Comparison of ENCODE assay signal across 12 cellular contexts in the genomic region with DNA sequence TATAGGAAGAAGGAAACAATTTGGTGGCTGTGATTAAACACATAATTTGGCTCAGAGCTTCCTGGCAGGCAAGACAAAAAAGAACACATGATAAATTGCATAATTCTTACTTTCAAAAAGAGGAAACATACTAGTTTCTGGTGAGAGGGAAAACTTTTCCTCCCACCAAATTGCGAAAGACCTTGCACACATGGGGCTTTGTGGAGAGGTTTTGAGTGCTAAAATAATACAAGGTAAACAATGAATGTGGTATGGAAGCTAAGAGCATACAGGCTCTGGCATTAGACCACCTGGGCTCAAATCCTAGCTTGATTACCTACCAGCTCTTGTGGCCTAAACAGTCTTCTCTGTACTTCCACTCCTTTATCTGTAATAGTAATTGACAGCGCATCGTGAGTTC.
DNase-seq lines count a peak whose midpoint lies in the region; ATAC-seq and TF ChIP-seq lines count a peak whose summit lies in the region.
"Had no signal": no experiment of that assay in that cellular context is flagged by ENCODE, and none has a peak within 500 bp of the region (broad histone marks: within the 10 kb centered on the region; RNA-seq: fewer than 3 reads in every experiment).

No MANE protein-coding gene starts in this region.

- H3K27me3 Mint-ChIP-seq in endodermal cell (ENCODE audit: insufficient read depth) = no peaks in the 10 kb centered on the region
- H3K27me3 Mint-ChIP-seq: B cell; stimulated activated naive CD8-positive, alpha-beta T cell treated with anti-CD3 and anti-CD28 coated beads, Interleukin-15, amount 100 ng/mL, for 72 hours had no signal

- H3K4me1 Mint-ChIP-seq in endodermal cell = peaks cover 48% of the 10 kb centered on the region

- no peaks in the 10 kb centered on the region for H3K9me3 Mint-ChIP-seq in endodermal cell
- H3K9me3 Mint-ChIP-seq: stimulated activated naive CD8-positive, alpha-beta T cell treated with anti-CD3 and anti-CD28 coated beads, Interleukin-15, amount 100 ng/mL, for 72 hours had no signal

- H3K36me3 Mint-ChIP-seq in endodermal cell (ENCODE audit: low read depth) = no peaks in the 10 kb centered on the region

- H3K36me3 ChIP-seq in MG63 (no peaks in the 10 kb centered on the region), endodermal cell (ENCODE audit: control insufficient read depth, insufficient read depth, low read length) (no peaks in the 10 kb centered on the region)

- no peak overlapping the region for H3K27ac Mint-ChIP-seq in endodermal cell
- H3K27ac Mint-ChIP-seq: B cell had no signal

- TF ChIP-seq CTCF in endodermal cell (conservative IDR thresholded peaks at IDR 0.05) = no peak

- ATAC-seq in GM18517 (IDR thresholded peaks at IDR 0.05; ENCODE audit: unreplicated experiment) = no peak
- ATAC-seq in HG03135 (IDR thresholded peaks at IDR 0.05; ENCODE audit: unreplicated experiment) = no peak
- ATAC-seq: stimulated activated naive CD8-positive, alpha-beta T cell treated with anti-CD3 and anti-CD28 coated beads, Interleukin-15, amount 100 ng/mL, for 72 hours had no signal

- no peaks in the 10 kb centered on the region for H3K27me3 ChIP-seq in MG63
- H3K27me3 ChIP-seq in endodermal cell (ENCODE audit: control insufficient read depth, insufficient read depth, low read length, poor library complexity, severe bottlenecking) = no peaks in the 10 kb centered on the region

- H3K4me3 ChIP-seq in MG63 (no peak overlapping the region), endodermal cell (ENCODE audit: low read length) (no peak overlapping the region)

- H3K4me1 ChIP-seq in endodermal cell (ENCODE audit: control insufficient read depth, insufficient read depth, low read length) = peaks cover 12% of the 10 kb centered on the region
- H3K4me1 ChIP-seq: parathyroid adenoma had no signal

- no peak overlapping the region for H3K27ac ChIP-seq in endodermal cell (ENCODE audit: low read depth, low read length)
- H3K27ac ChIP-seq: parathyroid adenoma had no signal

- peaks cover 14% of the 10 kb centered on the region for H3K9me3 ChIP-seq in MG63
- no peaks in the 10 kb centered on the region for H3K9me3 ChIP-seq in endodermal cell (ENCODE audit: control insufficient read depth, low read length)

- H3K4me3 Mint-ChIP-seq in endodermal cell = no peak overlapping the region
- H3K4me3 Mint-ChIP-seq: B cell; stimulated activated naive CD8-positive, alpha-beta T cell treated with anti-CD3 and anti-CD28 coated beads, Interleukin-15, amount 100 ng/mL, for 72 hours had no signal

- peak; percentile 39 for DNase-seq in AG20443 (ENCODE audit: low spot score)
- peak; percentile 54 for DNase-seq in NCI-H345 treated with DMSO at 0.1 percent for 48 hours (lab: John Stamatoyannopoulos, UW; ENCODE audit: unreplicated experiment)
- peak; percentile 73 to 87 for DNase-seq in dermis microvascular lymphatic vessel endothelial cell (ENCODE audit: low read depth in 2 of 2)
- DNase-seq in midbrain (lab: John Stamatoyannopoulos, UW) = peak; percentile 24
- DNase-seq in MG63 = no peak
- no peak for DNase-seq in endodermal cell
- DNase-seq: NCI-H2171 treated with DMSO at 0.1 percent for 48 hours; stimulated activated naive CD8-positive, alpha-beta T cell treated with anti-CD3 and anti-CD28 coated beads, Interleukin-15, amount 100 ng/mL, for 72 hours had no signal

- 94 to 100% methylated on average over 1 to 3 of the region's 3 CpGs for WGBS in endodermal cell (ENCODE audit: insufficient coverage in 1 of 2, insufficient read length in 1 of 2), 2 experiments

- H3K9ac ChIP-seq in endodermal cell (ENCODE audit: extremely low read depth, low read length, poor library complexity, severe bottlenecking) = no peak overlapping the region
- H3K9ac ChIP-seq: parathyroid adenoma had no signal

Comparison
In these comparisons a context has a peak if more than half of its experiments do, and no peak if none do; other contexts are left out.
1. DNase-seq: peak in AG20443 (single experiment), NCI-H345 treated with DMSO at 0.1 percent for 48 hours (single experiment), dermis microvascular lymphatic vessel endothelial cell (2 of 2) and midbrain (single experiment); none in MG63 (single experiment) and endodermal cell (single experiment).